ENCODE assay signal across 18 cellular contexts in genomic region chr16:81060576-81061306, GRCh38. TPM values are rescaled to one million over a fixed set of nuclear protein-coding genes. Genes with fewer than 3 reads are reported as not detected.
A peak's percentile ranks its signal among the peaks of the same experiment; 100 is the strongest.
DNase-seq lines count a peak whose midpoint lies in the region; ATAC-seq and TF ChIP-seq lines count a peak whose summit lies in the region.
"Had no signal": no experiment of that assay in that cellular context is flagged by ENCODE, and none has a peak within 500 bp of the region (broad histone marks: within the 10 kb centered on the region; RNA-seq: fewer than 3 reads in every experiment).

No MANE protein-coding gene starts in this region.

- ATAC-seq in HG03108 (IDR thresholded peaks at IDR 0.05; ENCODE audit: unreplicated experiment): no peak
- ATAC-seq: GM12878 had no signal

- H3K9ac ChIP-seq in BLaER1: no peak overlapping the region
- H3K9ac ChIP-seq: GM23248 had no signal

- H3K27ac ChIP-seq in BLaER1: no peak overlapping the region
- H3K27ac ChIP-seq: GM23248, RWPE1, SK-N-MC had no signal

- H3K4me2 ChIP-seq in BLaER1: peak overlapping the region; percentile 78

- H3K36me3 ChIP-seq in BLaER1 (no peaks in the 10 kb centered on the region), H7 (replicated peaks; ENCODE audit: control insufficient read depth, insufficient read depth, low read length) (no peaks in the 10 kb centered on the region)
- H3K36me3 ChIP-seq: MG63 had no signal

- H4K20me1 ChIP-seq in BLaER1: no peaks in the 10 kb centered on the region

- H3K4me3 ChIP-seq in BLaER1: no peak overlapping the region
- H3K4me3 ChIP-seq in H7 (ENCODE audit: insufficient read depth, low read depth, low read length): no peak overlapping the region
- H3K4me3 ChIP-seq: GM12878, GM23248, MG63, SK-N-MC had no signal

- H3K27me3 Mint-ChIP-seq in nephron progenitor cell (ENCODE audit: low read depth, poor library complexity): peaks cover 3% of the 10 kb centered on the region

- peak; percentile 24 for DNase-seq in H7
- DNase-seq in cerebellar cortex (ENCODE audit: low spot score): peak; percentile 66
- DNase-seq in nephron progenitor cell: no peak
- no peak for DNase-seq in GDM1 (lab: John Stamatoyannopoulos, UW)
- no peak for DNase-seq in NCI-H2171 (lab: John Stamatoyannopoulos, UW)
- DNase-seq: DMS79, GM23248, MG63, NCI-H1417, NCI-H187, NCI-H69, SHP77 treated with DMSO at 0.1 percent for 48 hours, SW 1271 had no signal

- H3K27me3 ChIP-seq in BLaER1: no peaks in the 10 kb centered on the region
- no peaks in the 10 kb centered on the region for H3K27me3 ChIP-seq in H7 (ENCODE audit: control insufficient read depth, insufficient read depth, low read length)
- H3K27me3 ChIP-seq: MG63 had no signal

- H3K27ac Mint-ChIP-seq in nephron progenitor cell: peak overlapping the region; percentile 62

- TF ChIP-seq CTCF in nephron progenitor cell (IDR thresholded peaks at IDR 0.05): no peak

- no peaks in the 10 kb centered on the region for H3K9me3 ChIP-seq in BLaER1
- H3K9me3 ChIP-seq: MG63 had no signal

- H3K4me3 Mint-ChIP-seq in nephron progenitor cell: peak overlapping the region; percentile 11

- peaks cover 16% of the 10 kb centered on the region for H3K36me3 Mint-ChIP-seq in nephron progenitor cell (ENCODE audit: low read depth)

- H3K9me3 Mint-ChIP-seq in nephron progenitor cell: no peaks in the 10 kb centered on the region

- H3K4me1 ChIP-seq in BLaER1: peaks cover 19% of the 10 kb centered on the region

- H3K4me1 Mint-ChIP-seq in nephron progenitor cell: peaks cover 20% of the 10 kb centered on the region

RNA-seq across cellular contexts. Expression of gene C16orf46, which starts 16.3 kb away (rescaled TPM):
- 0.69 TPM in 1 of 2 replicates, not detected in the other for total RNA-seq in H7 (2014; rRNA removed; shearing (Covaris generic))
- total RNA-seq: GM12878 had no signal

RNA-seq across cellular contexts. Expression of gene ATMIN, which starts 25.1 kb away (rescaled TPM):
- total RNA-seq in H7 (2014; rRNA removed; shearing (Covaris generic)): 54.8 and 59.7 TPM in 2 replicates

RNA-seq across cellular contexts. Expression of gene GCSH, which starts 35.5 kb away (rescaled TPM):
- 54.5 and 79.0 TPM in 2 replicates for total RNA-seq in H7 (2014; rRNA removed; shearing (Covaris generic))

RNA-seq across cellular contexts. Expression of gene CENPN, which starts 53.7 kb away (rescaled TPM):
- 59.5 and 64.2 TPM in 2 replicates for total RNA-seq in H7 (2014; rRNA removed; shearing (Covaris generic))

RNA-seq across cellular contexts. Expression of gene CMC2, which starts 54.1 kb away (rescaled TPM):
- 83.3 and 84.0 TPM in 2 replicates for total RNA-seq in H7 (2014; rRNA removed; shearing (Covaris generic))

Comparison
In these comparisons a context has a peak if more than half of its experiments do, and no peak if none do; other contexts are left out.
1. DNase-seq: peak in H7 (single experiment) and cerebellar cortex (single experiment); none in nephron progenitor cell (single experiment), GDM1 (single experiment) and NCI-H2171 (single experiment).